ENCODE assay signal across 10 cellular contexts in the genomic region with DNA sequence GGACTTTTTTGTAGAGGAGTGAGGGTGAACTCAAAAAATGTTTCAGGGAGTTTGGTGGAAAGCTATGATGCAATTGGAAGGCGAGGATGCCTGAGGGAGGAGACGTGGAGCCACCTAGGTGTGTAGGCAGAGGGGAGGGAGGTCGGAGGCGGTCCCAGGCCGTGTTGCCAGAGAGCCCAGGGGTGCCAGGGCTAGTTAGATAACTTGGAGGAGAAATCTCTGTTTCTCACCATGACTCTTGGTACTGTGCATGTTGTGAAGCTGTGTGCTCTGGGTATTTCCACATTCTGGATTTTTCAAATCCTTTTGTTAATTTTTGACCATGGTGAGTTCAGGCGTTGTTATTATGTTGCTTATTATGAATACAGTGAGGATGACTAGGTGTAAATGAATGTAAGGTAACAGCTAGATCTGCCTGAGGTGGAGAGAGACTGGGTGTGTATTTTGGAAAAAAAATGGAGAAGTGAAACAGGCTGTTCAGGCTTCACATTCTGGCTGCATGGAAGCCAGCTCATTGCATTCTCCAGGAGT. TPM values are rescaled to one million over a fixed set of nuclear protein-coding genes. Genes with fewer than 3 reads are reported as not detected.
DNase-seq lines count a peak whose midpoint lies in the region; ATAC-seq and TF ChIP-seq lines count a peak whose summit lies in the region.
"Had no signal": no experiment of that assay in that cellular context is flagged by ENCODE, and none has a peak within 500 bp of the region (broad histone marks: within the 10 kb centered on the region; RNA-seq: fewer than 3 reads in every experiment).

No MANE protein-coding gene starts in this region.

- CTCF ChIA-PET in CD8-positive, alpha-beta T cell (lab: Charles Lee): interaction anchor here (0.8 kb wide), 1 partner anchor 20 kb away, joined by 3 read pairs; no protein-coding TSS in a partner anchor

- TF ChIP-seq CTCF in CD8-positive, alpha-beta T cell (IDR thresholded peaks at IDR 0.05): no peak
- no peak for TF ChIP-seq CTCF in LNCaP clone FGC (IDR thresholded peaks at IDR 0.05; ENCODE audit: control insufficient read depth, extremely low read depth, insufficient read depth)
- no peak for TF ChIP-seq CTCF in breast epithelium (IDR thresholded peaks at IDR 0.05)
- no peak for TF ChIP-seq CTCF in nephron (IDR thresholded peaks at IDR 0.05; ENCODE audit: unreplicated experiment in 3 of 3)
- no peak for TF ChIP-seq CTCF in GM20000 (IDR thresholded peaks at IDR 0.05; ENCODE audit: extremely low read depth, missing control alignments)

- no peak overlapping the region for H3K4me3 ChIP-seq in CD8-positive, alpha-beta T cell (ENCODE audit: low read depth, low read length)
- 0 out of 2 replicates have a peak overlapping the region, but pooled peaks have one; percentile 7 for H3K4me3 ChIP-seq in LNCaP clone FGC (ENCODE audit: low read depth, low read length)
- H3K4me3 ChIP-seq in breast epithelium: peak overlapping the region in 1 of 3 donors; percentile 32

- H3K27ac Mint-ChIP-seq in CD8-positive, alpha-beta T cell: peak overlapping the region; percentile 78
- H3K27ac Mint-ChIP-seq in nephron: peak overlapping the region; percentile 28 to 37 (median 32)

- peaks cover 79% of the 10 kb centered on the region for H3K4me1 Mint-ChIP-seq in CD8-positive, alpha-beta T cell (ENCODE audit: low read depth)
- peaks cover 43% of the 10 kb centered on the region for H3K4me1 Mint-ChIP-seq in nephron

- H3K9me3 ChIP-seq in CD8-positive, alpha-beta T cell (ENCODE audit: low read length): no peaks in the 10 kb centered on the region
- no peaks in the 10 kb centered on the region for H3K9me3 ChIP-seq in breast epithelium

- TF ChIP-seq POLR2A in breast epithelium (IDR thresholded peaks at IDR 0.05): no peak

- peaks cover 45% of the 10 kb centered on the region for H3K4me1 ChIP-seq in CD8-positive, alpha-beta T cell (ENCODE audit: insufficient read depth, low read length)
- no peaks in the 10 kb centered on the region for H3K4me1 ChIP-seq in breast epithelium

- no peaks in the 10 kb centered on the region for H3K27me3 Mint-ChIP-seq in CD8-positive, alpha-beta T cell (ENCODE audit: low read depth)
- H3K27me3 Mint-ChIP-seq in nephron (ENCODE audit: low read depth): no peaks in the 10 kb centered on the region

- no peaks in the 10 kb centered on the region for H3K27me3 ChIP-seq in CD8-positive, alpha-beta T cell (ENCODE audit: insufficient read depth, low read length)
- peaks cover 0 to 37% of the 10 kb centered on the region in 2 donors for H3K27me3 ChIP-seq in breast epithelium

- H3K36me3 ChIP-seq in CD8-positive, alpha-beta T cell (ENCODE audit: insufficient read depth, low read length): no peaks in the 10 kb centered on the region
- no peaks in the 10 kb centered on the region for H3K36me3 ChIP-seq in breast epithelium

- ATAC-seq in CD8-positive, alpha-beta T cell: no peak
- ATAC-seq in GM19324 (IDR thresholded peaks at IDR 0.05; ENCODE audit: low FRiP score, unreplicated experiment): no peak
- ATAC-seq: PC-3 had no signal

- H3K9me3 Mint-ChIP-seq in CD8-positive, alpha-beta T cell: no peaks in the 10 kb centered on the region
- peaks cover 1% of the 10 kb centered on the region for H3K9me3 Mint-ChIP-seq in nephron

- no peak for DNase-seq in CD8-positive, alpha-beta T cell
- DNase-seq in LNCaP clone FGC (ENCODE audit: low read depth): no peak
- DNase-seq in breast epithelium (ENCODE audit: low spot score in 2 of 2): peak in 1 of 2 donors; percentile 51
- DNase-seq in GM20000 (ENCODE audit: low spot score): no peak
- no peak for DNase-seq in AG08396 (ENCODE audit: low spot score)
- DNase-seq in T-helper 1 cell: no peak
- DNase-seq: DMS79, PC-3 had no signal

- POLR2A ChIA-PET in CD8-positive, alpha-beta T cell (lab: Charles Lee): interaction anchor here (1.3 kb wide), 1 partner anchor 15 kb away, joined by 3 read pairs; no protein-coding TSS in a partner anchor

- no peak overlapping the region for H3K27ac ChIP-seq in CD8-positive, alpha-beta T cell (ENCODE audit: low read depth, low read length)
- peak overlapping the region; percentile 54 to 60 for H3K27ac ChIP-seq in breast epithelium

- intact Hi-C loops in CD8-positive, alpha-beta T cell (cut with DNase I, micrococcal nuclease): no loop called here
- intact Hi-C loops in breast epithelium (cut with DNase I; ENCODE audit: low total_unique reads): no loop called here

- no peak overlapping the region for H3K4me3 Mint-ChIP-seq in CD8-positive, alpha-beta T cell
- peak overlapping the region in 1 of 3 experiments; percentile 36 for H3K4me3 Mint-ChIP-seq in nephron

- H3K36me3 Mint-ChIP-seq in CD8-positive, alpha-beta T cell: peaks cover 9% of the 10 kb centered on the region
- H3K36me3 Mint-ChIP-seq in nephron (ENCODE audit: low read depth): no peaks in the 10 kb centered on the region

RNA-seq across cellular contexts. Expression of gene RAB9A, which starts 4.5 kb away (rescaled TPM):
- 10 to 100 TPM; 19.4 to 21.5 TPM for total RNA-seq in CD8-positive, alpha-beta T cell
- 10 to 100 TPM; 41.0 to 63.4 (median 43.2) TPM for total RNA-seq in breast epithelium

RNA-seq across cellular contexts. Expression of gene TCEANC, which starts 40.5 kb away (rescaled TPM):
- 1 to 10 TPM; 8.2 to 9.5 TPM for total RNA-seq in CD8-positive, alpha-beta T cell
- total RNA-seq in breast epithelium: 1 to 10 TPM; 4.6 to 7.8 (median 5.2) TPM

RNA-seq across cellular contexts. Expression of gene TRAPPC2, which starts 41.0 kb away (rescaled TPM):
- 10 to 100 TPM; 20.5 to 24.6 TPM for total RNA-seq in CD8-positive, alpha-beta T cell
- 10 to 100 TPM in 2 of 3 donors, 1 to 10 TPM in 1; 8.2 to 25.3 (median 21.0) TPM for total RNA-seq in breast epithelium

RNA-seq across cellular contexts. Expression of gene OFD1, which starts 41.1 kb away (rescaled TPM):
- total RNA-seq in CD8-positive, alpha-beta T cell: 10 to 100 TPM; 49.2 to 56.7 TPM
- 100 to 1,000 TPM in 1 of 3 donors, 10 to 100 TPM in 2; 10.7 to 136 (median 48.8) TPM for total RNA-seq in breast epithelium
